In the genomic region with DNA sequence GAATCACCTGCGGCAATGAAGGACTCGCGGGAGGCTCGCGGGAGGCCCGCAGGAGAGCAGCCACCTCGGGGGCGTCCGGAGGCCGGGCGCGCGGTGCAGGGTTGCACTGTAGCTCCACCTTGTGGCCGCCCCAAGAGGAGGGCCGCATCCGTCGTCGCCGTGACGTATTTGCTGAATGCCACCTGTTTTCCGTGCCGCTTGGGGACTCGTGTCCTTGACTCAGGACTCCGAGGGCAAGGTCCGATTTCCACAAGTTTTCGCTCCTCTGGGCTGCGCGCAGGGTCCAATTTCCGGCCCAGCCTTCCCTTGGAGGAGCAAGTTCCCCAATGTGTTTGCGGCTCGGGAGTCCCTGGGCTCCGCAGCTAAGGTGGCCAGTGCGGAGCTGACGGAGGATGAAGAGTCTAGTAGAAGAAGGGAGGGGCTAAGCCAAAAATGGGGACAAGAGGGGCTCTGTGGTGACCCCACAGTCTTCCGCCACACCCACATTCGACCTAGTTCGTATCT, we compare ENCODE assay signal across 8 cellular contexts. TPM values are rescaled to one million over a fixed set of nuclear protein-coding genes. Genes with fewer than 3 reads are reported as not detected.
DNase-seq lines count a peak whose midpoint lies in the region; ATAC-seq, FAIRE-seq and TF ChIP-seq lines count a peak whose summit lies in the region.

No MANE protein-coding gene starts in this region.

- no peak for FAIRE-seq in GM12878 (lab: Jason Lieb, UNC)
- FAIRE-seq in small intestine (lab: Jason Lieb, UNC): no peak

- H3K9me3 ChIP-seq in GM12878 (replicated peaks; ENCODE audit: control insufficient read depth, insufficient read depth, low read length) (no peaks in the 10 kb centered on the region), iPS-18a (ENCODE audit: control insufficient read depth, low read depth, low read length) (peaks cover 2% of the 10 kb centered on the region), small intestine (ENCODE audit: control insufficient read depth, low read depth) (no peaks in the 10 kb centered on the region)

- H3K36me3 ChIP-seq in GM12878 (ENCODE audit: control insufficient read depth in 2 of 2, insufficient read depth in 2 of 2, low read length in 1 of 2) (no peaks in the 10 kb centered on the region), iPS-18a (ENCODE audit: control insufficient read depth, low read depth, low read length) (peaks cover 6% of the 10 kb centered on the region), small intestine (ENCODE audit: control insufficient read depth in 2 of 2, insufficient read depth in 2 of 2, low read length in 2 of 2) (no peaks in the 10 kb centered on the region)

- peak overlapping the region; percentile 79 for H3K4me2 ChIP-seq in GM12878 (ENCODE audit: control insufficient read depth, insufficient read depth)

- TF ChIP-seq EP300 in GM12878 (IDR thresholded peaks at IDR 0.05; ENCODE audit: borderline replicate concordance in 1 of 2, control insufficient read depth in 1 of 2, low read depth in 2 of 2, low read length in 2 of 2): no peak

- in situ Hi-C loops in GM12878 (cut with MboI): loop anchor here (25.0 kb wide), 1 partner anchor 397 kb away; the partner anchor contains the start of gene AWAT2

- POLR2A ChIA-PET in GM12878 (lab: Charles Lee): interaction anchor here (0.6 to 0.8 kb wide), 2 partner anchors 143 to 327 kb away, joined by 3 to 4 read pairs; no protein-coding TSS in a partner anchor

- no peaks in the 10 kb centered on the region for H4K20me1 ChIP-seq in GM12878 (ENCODE audit: control insufficient read depth, insufficient read depth)

- SMC1A ChIA-PET in GM12878 (lab: Charles Lee; ENCODE audit: uncharacterized antibody, unreplicated experiment): interaction anchor here (1.3 kb wide), 1 partner anchor 141 kb away, joined by 4 read pairs; no protein-coding TSS in a partner anchor

- DNase-seq in NCI-H1417 treated with DMSO at 0.1 percent for 48 hours (lab: John Stamatoyannopoulos, UW) (peak; percentile 5), T1000 (lab: John Stamatoyannopoulos, UW) (peak; percentile 50), GM12878 (ENCODE audit: low read depth, low spot score) (no peak), small intestine (peak; percentile 84), GF-D8 (lab: John Stamatoyannopoulos, UW) (no peak)

- TF ChIP-seq CTCF in GM12875 (IDR thresholded peaks at IDR 0.05; ENCODE audit: borderline replicate concordance, insufficient read depth, low read depth, low read length): peak; percentile 72
- peak; percentile 63 to 71 (median 69) for TF ChIP-seq CTCF in GM12878 (IDR thresholded peaks at IDR 0.05 in 2 of 3, conservative IDR thresholded peaks at IDR 0.05 in 1 of 3; ENCODE audit: control insufficient read depth in 2 of 3, extremely low read depth in 1 of 3, insufficient read depth in 1 of 3, low read depth in 3 of 3, low read length in 3 of 3)

- CTCF ChIA-PET in GM12878 (lab: Yijun Ruan, JAX): interaction anchor here (0.8 to 2.7 kb wide), 13 partner anchors 11 to 300 kb away, joined by 3 to 11 read pairs (median 4); partner anchors contain the start of genes GDPD2, IGBP1, KIF4A and PDZD11

- H3K27ac ChIP-seq in GM12878 (ENCODE audit: control insufficient read depth, insufficient read depth) (peak overlapping the region; percentile 50; the same call in 1 of the 2 replicates), iPS-18a (ENCODE audit: low read length) (no peak overlapping the region), small intestine (ENCODE audit: low read depth in 1 of 2, low read length in 1 of 2) (peak overlapping the region; percentile 66 to 89)

- ATAC-seq in HG02588 (IDR thresholded peaks at IDR 0.05; ENCODE audit: unreplicated experiment) (peak; percentile 69), GM12878 (peak; percentile 81)

- TF ChIP-seq POLR2A in GM12878 (IDR thresholded peaks at IDR 0.05; ENCODE audit: low read depth, low read length): 0 out of 2 replicates have a peak, but pooled peaks have one; percentile 43

- peak overlapping the region; percentile 73 for H3K9ac ChIP-seq in GM12878 (ENCODE audit: control insufficient read depth, insufficient read depth, low read length)
- peak overlapping the region; percentile 54 for H3K9ac ChIP-seq in iPS-18a (ENCODE audit: low read length)

- H3K27me3 ChIP-seq in GM12878 (replicated peaks in 1 of 2; ENCODE audit: control insufficient read depth in 2 of 2, insufficient read depth in 2 of 2, low read length in 1 of 2) (no peaks in the 10 kb centered on the region), iPS-18a (ENCODE audit: control insufficient read depth, insufficient read depth, low read length) (no peaks in the 10 kb centered on the region), small intestine (ENCODE audit: control insufficient read depth in 2 of 2, insufficient read depth in 2 of 2, low read length in 2 of 2) (no peaks in the 10 kb centered on the region)

- peaks cover 10% of the 10 kb centered on the region for H3K4me1 ChIP-seq in GM12878 (ENCODE audit: control insufficient read depth, insufficient read depth, low read length)
- H3K4me1 ChIP-seq in iPS-18a (ENCODE audit: control insufficient read depth, low read depth, low read length): no peaks in the 10 kb centered on the region
- no peaks in the 10 kb centered on the region for H3K4me1 ChIP-seq in small intestine (ENCODE audit: control insufficient read depth in 2 of 2, insufficient read depth in 1 of 2, low read depth in 1 of 2, low read length in 1 of 2)

- intact Hi-C loops in GM12878 (cut with micrococcal nuclease; ENCODE audit: unreplicated experiment): loop anchor here (5.0 kb wide), 1 partner anchor 402 kb away; no protein-coding TSS in a partner anchor

- BruUV-seq in GM12878 (replicated peaks; lab: Mats Ljungman, UMichigan): no TSS peak

- no peaks in the 10 kb centered on the region for H3K79me2 ChIP-seq in GM12878 (ENCODE audit: control insufficient read depth, insufficient read depth, low read length)

- H3K4me3 ChIP-seq in GM12875 (ENCODE audit: low read depth, low read length) (peak overlapping the region; percentile 71), GM12878 (peak overlapping the region; percentile 75), iPS-18a (ENCODE audit: low read length) (peak overlapping the region; percentile 59), small intestine (ENCODE audit: low read depth in 1 of 2, low read length in 2 of 2) (peak overlapping the region; percentile 41 to 52)

- peak overlapping the region; percentile 89 for H2AFZ ChIP-seq in GM12878 (ENCODE audit: control insufficient read depth, low read depth, low read length)

- TF ChIP-seq RAD21 in GM12878 (IDR thresholded peaks at IDR 0.05; ENCODE audit: insufficient read depth, low read depth, low read length): peak; percentile 48

- RAD21 ChIA-PET in GM12878 (lab: Charles Lee; ENCODE audit: unreplicated experiment): interaction anchor here (0.9 to 1.7 kb wide), 5 partner anchors 22 to 400 kb away, joined by 3 to 5 read pairs (median 3); partner anchors contain the start of gene IGBP1

- 42% methylated on average over 35 of the region's 37 CpGs for WGBS in GM12878 (ENCODE audit: insufficient coverage, insufficient replicate concordance, low lambda C conversion rate, missing lambda C conversion rate)
- 0 to 34% (median 4%) methylated on average over 17 to 37 of the region's 37 CpGs for WGBS in small intestine, 3 donors

TF ChIP-seq in GM12878, 131 proteins besides CTCF, POLR2A, EP300 and RAD21 (continues in another document):
- TF ChIP-seq CREM (IDR thresholded peaks at IDR 0.05; ENCODE audit: low read depth) (peak; percentile 74; the same call in 1 of the 2 replicates), CHD4 (IDR thresholded peaks at IDR 0.05) (no peak), EZH2 (IDR thresholded peaks at IDR 0.05; ENCODE audit: borderline replicate concordance, control insufficient read depth, low read depth, low read length) (no peak), BRCA1 (IDR thresholded peaks at IDR 0.05; ENCODE audit: low read depth, low read length) (no peak)

RNA-seq across cellular contexts. Expression of gene DLG3, which starts 10.7 kb away (rescaled TPM):
- total RNA-seq in GM12878 (2013; cell fraction: nucleolus; rRNA removed): 5.6 and 7.5 TPM in 2 replicates
- 3.5 and 4.3 TPM in 2 replicates for total RNA-seq in GM12878 (2014; rRNA removed)
- 4.2 and 5.0 TPM in 2 replicates for total RNA-seq in GM12878 (2014; rRNA removed; fragmentation: Illumina TruSeq; extraction: Trizol)
- total RNA-seq in GM12878 (2021): 6.2 TPM in 2 replicates
- 2.9 TPM for polyA plus RNA-seq in GM12878 (2011; ENCODE audit: low read depth)
- polyA plus RNA-seq in GM12878 (2011; rRNA removed): 32.2 and 38.1 TPM in 2 replicates
- 20.1 and 22.7 TPM in 2 replicates for polyA plus RNA-seq in GM12878 (2011; cell fraction: cytosol; rRNA removed)
- 21.6 and 21.7 TPM in 2 replicates for polyA plus RNA-seq in GM12878 (2011; cell fraction: nucleus; rRNA removed)
- polyA plus RNA-seq in GM12878 (2012): 3.1 and 5.0 TPM in 2 replicates
- 8.3 and 15.2 TPM in 2 replicates for polyA plus RNA-seq in GM12878 (2014; fragmentation: Illumina TruSeq; extraction: Trizol)
- 1 to 10 TPM; 1.3 to 2.4 TPM for polyA plus RNA-seq in GM12878 (2014; fragmentation: Nextera tagmentation; extraction: Ambion mirVana)
- polyA plus RNA-seq in GM12878 (2014; rRNA removed): 3.6 and 7.0 TPM in 2 replicates
- 1 to 10 TPM; 1.7 to 1.8 TPM for polyA plus RNA-seq in GM12878 (2016; fragmentation: Nextera tagmentation; extraction: Ambion mirVana)
- polyA minus RNA-seq in GM12878 (2011; rRNA and poly(A)+ RNA removed): 21.2 and 32.7 TPM in 2 replicates
- polyA minus RNA-seq in GM12878 (2011; cell fraction: cytosol; rRNA and poly(A)+ RNA removed): 5.5 and 9.5 TPM in 2 replicates
- 5.7 and 6.6 TPM in 2 replicates for polyA minus RNA-seq in GM12878 (2011; cell fraction: nucleus; rRNA and poly(A)+ RNA removed)
- 10 to 100 TPM; 22.2 to 40.0 (median 27.6) TPM for polyA plus RNA-seq in small intestine

RNA-seq across cellular contexts. Expression of gene GDPD2, which starts 10.8 kb away (rescaled TPM):
- total RNA-seq in GM12878 (2013; cell fraction: nucleolus; rRNA removed): not detected in 2 replicates
- 0.11 TPM in 1 of 2 replicates, not detected in the other for total RNA-seq in GM12878 (2014; rRNA removed)
- 0.09 TPM in 1 of 2 replicates, not detected in the other for total RNA-seq in GM12878 (2014; rRNA removed; fragmentation: Illumina TruSeq; extraction: Trizol)
- not detected in 2 replicates for total RNA-seq in GM12878 (2021)
- polyA plus RNA-seq in GM12878 (2011; ENCODE audit: low read depth): not detected
- 0.04 TPM in 2 replicates for polyA plus RNA-seq in GM12878 (2011; rRNA removed)
- not detected in 2 replicates for polyA plus RNA-seq in GM12878 (2011; cell fraction: cytosol; rRNA removed)
- 0.09 and 0.15 TPM in 2 replicates for polyA plus RNA-seq in GM12878 (2011; cell fraction: nucleus; rRNA removed)
- not detected in 2 replicates for polyA plus RNA-seq in GM12878 (2012)
- not detected in 2 replicates for polyA plus RNA-seq in GM12878 (2014; fragmentation: Illumina TruSeq; extraction: Trizol)
- not detected for polyA plus RNA-seq in GM12878 (2014; fragmentation: Nextera tagmentation; extraction: Ambion mirVana)
- polyA plus RNA-seq in GM12878 (2014; rRNA removed): not detected in 2 replicates
- polyA plus RNA-seq in GM12878 (2016; fragmentation: Nextera tagmentation; extraction: Ambion mirVana): not detected
- polyA minus RNA-seq in GM12878 (2011; rRNA and poly(A)+ RNA removed): 0.10 TPM in 1 of 2 replicates, not detected in the other
- not detected in 2 replicates for polyA minus RNA-seq in GM12878 (2011; cell fraction: cytosol; rRNA and poly(A)+ RNA removed)
- 0.38 TPM in 1 of 2 replicates, not detected in the other for polyA minus RNA-seq in GM12878 (2011; cell fraction: nucleus; rRNA and poly(A)+ RNA removed)
- polyA plus RNA-seq in small intestine: 10 to 100 TPM in 2 of 3 donors, 1 to 10 TPM in 1; 2.6 to 26.4 (median 25.9) TPM

Comparison
In these comparisons a context has a peak if more than half of its experiments do, and no peak if none do; other contexts are left out.
1. DNase-seq: peak in NCI-H1417 treated with DMSO at 0.1 percent for 48 hours (single experiment), T1000 (single experiment) and small intestine (single experiment); none in GM12878 (single experiment) and GF-D8 (single experiment).
2. Peak in every context shown above with its lines, with median percentiles within 50 percentile points of each other: H3K4me3 ChIP-seq.